ENCODE assay signal across 8 cellular contexts in genomic region chr17:40076101-40076498, GRCh38. TPM values are rescaled to one million over a fixed set of nuclear protein-coding genes. Genes with fewer than 3 reads are reported as not detected.
A peak's percentile ranks its signal among the peaks of the same experiment; 100 is the strongest.
DNase-seq lines count a peak whose midpoint lies in the region; TF ChIP-seq lines count a peak whose summit lies in the region.
"Had no signal": no experiment of that assay in that cellular context is flagged by ENCODE, and none has a peak within 500 bp of the region (broad histone marks: within the 10 kb centered on the region; RNA-seq: fewer than 3 reads in every experiment).

No MANE protein-coding gene starts in this region.

- WGBS in endodermal cell (ENCODE audit: insufficient coverage in 1 of 2, insufficient read length in 1 of 2), 2 experiments = 93 to 95% methylated on average over 4 of the region's 4 CpGs
- WGBS in stomach, 5 donors = 38 to 69% (median 49%) methylated on average over 4 of the region's 4 CpGs

- H3K9me3 Mint-ChIP-seq in endodermal cell = no peaks in the 10 kb centered on the region

- DNase-seq in NB4 (ENCODE audit: low read depth) (peak; percentile 52), endodermal cell (no peak), stomach (no peak), HK-2 (ENCODE audit: unreplicated experiment) (no peak)
- no peak for DNase-seq in stimulated activated CD4-positive, alpha-beta T cell treated with anti-CD3 and anti-CD28 coated beads, Interleukin-2, amount 100 ng/mL, for 48 hours
- no peak for DNase-seq in central memory CD4-positive, alpha-beta T cell
- DNase-seq: brain microvascular endothelial cell had no signal

- H3K27ac ChIP-seq in endodermal cell (ENCODE audit: low read depth, low read length) (no peak overlapping the region), stomach (peak overlapping the region; percentile 90 to 98 (median 97))
- H3K27ac ChIP-seq: brain microvascular endothelial cell had no signal

- H3K9me3 ChIP-seq in endodermal cell (ENCODE audit: control insufficient read depth, low read length) = no peaks in the 10 kb centered on the region
- H3K9me3 ChIP-seq in stomach = no peaks in the 10 kb centered on the region

- H3K9ac ChIP-seq in endodermal cell (ENCODE audit: extremely low read depth, low read length, poor library complexity, severe bottlenecking) = no peak overlapping the region

- peak overlapping the region; percentile 16 for H3K4me3 Mint-ChIP-seq in endodermal cell

- H3K27me3 ChIP-seq in endodermal cell (ENCODE audit: control insufficient read depth, insufficient read depth, low read length, poor library complexity, severe bottlenecking) (no peaks in the 10 kb centered on the region), stomach (no peaks in the 10 kb centered on the region)
- H3K27me3 ChIP-seq: brain microvascular endothelial cell had no signal

- TF ChIP-seq POLR2A in NB4 (IDR thresholded peaks at IDR 0.05; ENCODE audit: extremely low read depth, insufficient read length) (no peak), stomach (IDR thresholded peaks at IDR 0.05) (no peak)

- peaks cover 46% of the 10 kb centered on the region for H3K4me1 Mint-ChIP-seq in endodermal cell

- H3K27me3 Mint-ChIP-seq in endodermal cell (ENCODE audit: insufficient read depth) = no peaks in the 10 kb centered on the region

- H3K4me1 ChIP-seq in endodermal cell (ENCODE audit: control insufficient read depth, insufficient read depth, low read length) (peaks cover 41% of the 10 kb centered on the region), stomach (peaks cover 62 to 79% (median 73%) of the 10 kb centered on the region in 4 donors)

- H3K4me3 ChIP-seq in NB4 (ENCODE audit: low read depth, low read length) = no peak overlapping the region
- peak overlapping the region; percentile 23 for H3K4me3 ChIP-seq in endodermal cell (ENCODE audit: low read length)
- peak overlapping the region in 2 of 4 donors; percentile 16 to 21 for H3K4me3 ChIP-seq in stomach
- H3K4me3 ChIP-seq: smooth muscle cell had no signal

- TF ChIP-seq CTCF in NB4 (IDR thresholded peaks at IDR 0.05; ENCODE audit: low read depth, low read length) (no peak), endodermal cell (conservative IDR thresholded peaks at IDR 0.05) (no peak), stomach (IDR thresholded peaks at IDR 0.05) (no peak)

- no peak for TF ChIP-seq EP300 in stomach (IDR thresholded peaks at IDR 0.05)

- H3K36me3 Mint-ChIP-seq in endodermal cell (ENCODE audit: low read depth) = peaks cover 10% of the 10 kb centered on the region

- no peaks in the 10 kb centered on the region for H3K36me3 ChIP-seq in endodermal cell (ENCODE audit: control insufficient read depth, insufficient read depth, low read length)
- H3K36me3 ChIP-seq in stomach = peaks cover 12 to 54% (median 52%) of the 10 kb centered on the region in 4 donors

- H3K27ac Mint-ChIP-seq in endodermal cell = no peak overlapping the region

- intact Hi-C loops in stomach (cut with DNase I; ENCODE audit: low total_unique reads) = no loop called here

RNA-seq across cellular contexts. Expression of gene THRA, which starts 13.3 kb away (rescaled TPM):
- 10 to 100 TPM; 12.7 to 14.4 TPM for total RNA-seq in endodermal cell
- polyA plus RNA-seq in endodermal cell (2013, experiment 1 of 2) = 16.0 TPM
- polyA plus RNA-seq in endodermal cell (2013, experiment 2 of 2) = 15.5 TPM
- total RNA-seq in stomach = 10 to 100 TPM; 21.1 to 52.2 (median 38.4) TPM
- polyA plus RNA-seq in stomach = 10 to 100 TPM; 21.4 to 37.0 (median 26.4) TPM

RNA-seq across cellular contexts. Expression of gene MED24, which starts 21.9 kb away (rescaled TPM):
- total RNA-seq in endodermal cell (100 to 1,000 TPM; 106 to 124 TPM), stomach (100 to 1,000 TPM in 2 of 5 donors, 10 to 100 TPM in 3; 55.4 to 336 (median 91.6) TPM)
- 119 TPM for polyA plus RNA-seq in endodermal cell (2013, experiment 1 of 2)
- 101 TPM for polyA plus RNA-seq in endodermal cell (2013, experiment 2 of 2)
- 10 to 100 TPM; 24.1 to 49.5 (median 32.7) TPM for polyA plus RNA-seq in stomach

RNA-seq across cellular contexts. Expression of gene NR1D1, which starts 24.3 kb away (rescaled TPM):
- 1 to 10 TPM; 3.0 to 4.4 TPM for total RNA-seq in endodermal cell
- polyA plus RNA-seq in endodermal cell (2013, experiment 1 of 2) = 3.1 TPM
- polyA plus RNA-seq in endodermal cell (2013, experiment 2 of 2) = 2.3 TPM
- total RNA-seq in stomach = 10 to 100 TPM in 2 of 5 donors, 1 to 10 TPM in 3; 2.8 to 14.9 (median 9.0) TPM
- polyA plus RNA-seq in stomach = 10 to 100 TPM in 1 of 3 donors, 1 to 10 TPM in 2; 5.5 to 20.5 (median 9.6) TPM

RNA-seq across cellular contexts. Expression of gene MSL1, which starts 45.7 kb away (rescaled TPM):
- 100 to 1,000 TPM in 1 of 2 donors, 10 to 100 TPM in 1; 95.4 to 108 TPM for total RNA-seq in endodermal cell
- 126 TPM for polyA plus RNA-seq in endodermal cell (2013, experiment 1 of 2)
- polyA plus RNA-seq in endodermal cell (2013, experiment 2 of 2) = 115 TPM
- 100 to 1,000 TPM in 2 of 5 donors, 10 to 100 TPM in 3; 47.1 to 322 (median 90.1) TPM for total RNA-seq in stomach
- 10 to 100 TPM; 29.3 to 63.8 (median 32.7) TPM for polyA plus RNA-seq in stomach
